Comparison of ENCODE assay signal across 8 cellular contexts in the genomic region with DNA sequence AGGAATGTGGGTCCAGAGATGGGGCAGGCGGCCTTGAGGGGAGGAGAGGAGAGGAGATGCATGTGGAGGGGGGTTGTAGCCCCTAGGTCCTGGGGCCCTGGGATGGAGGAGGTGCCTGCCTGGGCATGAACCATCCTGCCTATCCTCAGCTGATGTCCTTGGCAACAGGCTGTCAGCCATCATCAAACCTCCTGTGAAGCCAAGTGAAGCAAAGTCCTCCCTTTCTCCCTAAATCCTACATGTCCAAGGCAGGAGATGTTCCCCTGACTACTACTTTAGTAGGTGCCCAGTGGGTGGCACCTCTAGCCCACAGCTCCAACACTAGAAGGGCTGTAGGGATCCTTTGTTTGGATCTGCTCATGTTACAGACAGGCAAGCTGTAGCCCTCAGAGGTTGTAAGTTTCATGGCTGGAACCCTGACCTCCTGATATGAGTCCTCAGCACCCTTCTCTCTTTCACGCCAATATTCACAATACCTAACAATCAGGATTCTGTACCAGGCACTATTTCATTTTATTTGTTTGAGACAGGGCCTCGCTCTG.
DNase-seq lines count a peak whose midpoint lies in the region; ATAC-seq and TF ChIP-seq lines count a peak whose summit lies in the region.

No MANE protein-coding gene starts in this region.

- H3K9me3 ChIP-seq in mucosa of descending colon, result no peaks in the 10 kb centered on the region

- TF ChIP-seq CTCF in cardiac fibroblast (IDR thresholded peaks at IDR 0.05; ENCODE audit: low read depth, low read length) (peak; percentile 48), mucosa of descending colon (IDR thresholded peaks at IDR 0.05) (no peak)

- no peaks in the 10 kb centered on the region for H3K36me3 ChIP-seq in mucosa of descending colon (ENCODE audit: low read depth)

- intact Hi-C loops in mucosa of descending colon (cut with DNase I, micrococcal nuclease), result loop anchor here in 1 of 2 donors (5.0 kb wide), 1 partner anchor 284 kb away; no protein-coding TSS in a partner anchor

- H3K4me1 ChIP-seq in mucosa of descending colon (ENCODE audit: low read depth), result no peaks in the 10 kb centered on the region

- DNase-seq in ELR (ENCODE audit: low read depth), result peak; percentile 53
- peak; percentile 45 for DNase-seq in NCI-H146 treated with DMSO at 0.1 percent for 48 hours (lab: John Stamatoyannopoulos, UW; ENCODE audit: unreplicated experiment)
- DNase-seq in cardiac fibroblast (ENCODE audit: low read depth in 2 of 2), result peak; percentile 70 to 88
- DNase-seq in mucosa of descending colon, result no peak
- DNase-seq in T-helper 1 cell, result no peak
- no peak for DNase-seq in DMS114 treated with DMSO at 0.1 percent for 48 hours (lab: John Stamatoyannopoulos, UW; ENCODE audit: unreplicated experiment)
- no peak for DNase-seq in iPS-NIHi7 (ENCODE audit: extremely low spot score)

- H3K4me3 ChIP-seq in cardiac fibroblast (replicated peaks in 1 of 2; ENCODE audit: low read depth in 2 of 2, low read length in 2 of 2) (no peak overlapping the region), mucosa of descending colon (no peak overlapping the region)

- peak; percentile 23 for ATAC-seq in mucosa of descending colon
- no peak for ATAC-seq in HG02678 (IDR thresholded peaks at IDR 0.05; ENCODE audit: unreplicated experiment)

Comparison
In these comparisons a context has a peak if more than half of its experiments do, and no peak if none do; other contexts are left out.
1. DNase-seq: peak in ELR (single experiment), NCI-H146 treated with DMSO at 0.1 percent for 48 hours (single experiment) and cardiac fibroblast (2 of 2); none in mucosa of descending colon (0 of 3), T-helper 1 cell (0 of 5), DMS114 treated with DMSO at 0.1 percent for 48 hours (single experiment) and iPS-NIHi7 (single experiment).